17 cellular contexts compared by ENCODE assay signal in genomic region chr2:39150890-39151497, GRCh38. TPM values are rescaled to one million over a fixed set of nuclear protein-coding genes. Genes with fewer than 3 reads are reported as not detected.
A peak's percentile ranks its signal among the peaks of the same experiment; 100 is the strongest.
DNase-seq lines count a peak whose midpoint lies in the region; ATAC-seq and TF ChIP-seq lines count a peak whose summit lies in the region.
"Had no signal": no experiment of that assay in that cellular context is flagged by ENCODE, and none has a peak within 500 bp of the region (broad histone marks: within the 10 kb centered on the region; RNA-seq: fewer than 3 reads in every experiment).

No MANE protein-coding gene starts in this region.

- no peaks in the 10 kb centered on the region for H3K4me1 Mint-ChIP-seq in Caco-2 (ENCODE audit: low read depth, unreplicated experiment)
- H3K4me1 Mint-ChIP-seq: IgD-negative memory B cell had no signal

- H3K4me3 ChIP-seq in PC-3 (ENCODE audit: low read length) (no peak overlapping the region), body of pancreas (no peak overlapping the region), testis (no peak overlapping the region), Caco-2 (ENCODE audit: low read depth, low read length) (no peak overlapping the region)

- no peak overlapping the region for H3K4me3 Mint-ChIP-seq in Caco-2 (ENCODE audit: unreplicated experiment)
- H3K4me3 Mint-ChIP-seq: CD14-positive monocyte, IgD-negative memory B cell had no signal

- H2AFZ ChIP-seq in PC-3 (ENCODE audit: low read length) = no peak overlapping the region

- H3K9ac ChIP-seq in PC-3 (ENCODE audit: low read length) = no peak overlapping the region

- peaks cover 7% of the 10 kb centered on the region for H3K4me1 ChIP-seq in PC-3 (ENCODE audit: insufficient read depth, low read length)
- no peaks in the 10 kb centered on the region for H3K4me1 ChIP-seq in body of pancreas
- H3K4me1 ChIP-seq in testis = no peaks in the 10 kb centered on the region
- H3K4me1 ChIP-seq in Caco-2 = peaks cover 3% of the 10 kb centered on the region; the same call in 1 of the 2 replicates

- no TSS peak for BruUV-seq in PC-3 (replicated peaks; lab: Mats Ljungman, UMichigan)
- BruUV-seq in Caco-2 (replicated peaks; lab: Mats Ljungman, UMichigan) = no TSS peak

- no peaks in the 10 kb centered on the region for H3K27me3 Mint-ChIP-seq in Caco-2 (ENCODE audit: insufficient read depth, unreplicated experiment)
- H3K27me3 Mint-ChIP-seq: IgD-negative memory B cell had no signal

- H3F3A ChIP-seq in PC-3 (ENCODE audit: low read length, unreplicated experiment) = no peaks in the 10 kb centered on the region

- intact Hi-C loops in PC-3 (cut with micrococcal nuclease) (no loop called here), body of pancreas (cut with DNase I) (no loop called here), testis (cut with DNase I; ENCODE audit: low total_unique reads) (no loop called here), Caco-2 (cut with micrococcal nuclease; ENCODE audit: unreplicated experiment) (no loop called here)

- no peaks in the 10 kb centered on the region for H3K9me2 ChIP-seq in PC-3 (replicated peaks; ENCODE audit: low read length)

- TF ChIP-seq CTCF in C4-2B (conservative IDR thresholded peaks at IDR 0.05) (no peak), PC-3 (conservative IDR thresholded peaks at IDR 0.05; ENCODE audit: low read depth, low read length) (no peak), body of pancreas (IDR thresholded peaks at IDR 0.05) (no peak), testis (IDR thresholded peaks at IDR 0.05) (no peak), Caco-2 (IDR thresholded peaks at IDR 0.05; ENCODE audit: insufficient read depth in 1 of 2, low read depth in 1 of 2, low read length in 1 of 2, severe bottlenecking in 1 of 2, unreplicated experiment in 1 of 2) (no peak)

- H3K9me3 ChIP-seq in PC-3 (ENCODE audit: low read length) (no peaks in the 10 kb centered on the region), body of pancreas (no peaks in the 10 kb centered on the region), testis (no peaks in the 10 kb centered on the region), Caco-2 (0 out of 2 replicates have a peak, but pooled peaks cover 3% of the 10 kb centered on the region)

- H3K36me3 ChIP-seq in PC-3 (ENCODE audit: low read depth, low read length) (no peaks in the 10 kb centered on the region), body of pancreas (replicated peaks in 1 of 2; ENCODE audit: insufficient read depth in 1 of 2, low read depth in 2 of 2) (no peaks in the 10 kb centered on the region), testis (ENCODE audit: low read depth, missing control alignments) (no peaks in the 10 kb centered on the region), Caco-2 (ENCODE audit: control insufficient read depth, insufficient read depth, low read length) (no peaks in the 10 kb centered on the region)

- no peak overlapping the region for H3K27ac Mint-ChIP-seq in Caco-2 (ENCODE audit: unreplicated experiment)
- H3K27ac Mint-ChIP-seq: CD14-positive monocyte, IgD-negative memory B cell had no signal

- TF ChIP-seq POLR2A in body of pancreas (IDR thresholded peaks at IDR 0.05) (no peak), testis (IDR thresholded peaks at IDR 0.05) (no peak)

- CTCF ChIA-PET in PC-3 (lab: Charles Lee) (interaction anchor here (0.6 kb wide), 1 partner anchor 24 kb away, joined by 12 read pairs; no protein-coding TSS in a partner anchor), Caco-2 (lab: Charles Lee) (no interaction called here)

- POLR2A ChIA-PET in PC-3 (lab: Charles Lee; ENCODE audit: unreplicated experiment) (no interaction called here), Caco-2 (lab: Charles Lee) (no interaction called here)

- H3K9me3 Mint-ChIP-seq in Caco-2 (ENCODE audit: unreplicated experiment) = no peaks in the 10 kb centered on the region

- DNase-seq in DMS53 treated with DMSO at 0.1 percent for 48 hours (lab: John Stamatoyannopoulos, UW; ENCODE audit: unreplicated experiment) (peak; percentile 3), PC-3 (peak; percentile 10), left kidney (ENCODE audit: low read depth, low spot score) (peak; percentile 63), body of pancreas (no peak), testis (no peak), Caco-2 (no peak)
- no peak for DNase-seq in activated naive CD4-positive, alpha-beta T cell treated with Interleukin-2 at 50 U/mL for 16 hours
- DNase-seq: COR-L47, H7, NCI-H1436, NCI-H2081, NCI-H345, NCI-H526 had no signal

- peak; percentile 27 for ATAC-seq in PC-3
- no peak for ATAC-seq in body of pancreas
- ATAC-seq: Panc1 had no signal

- no peak overlapping the region for H3K4me2 ChIP-seq in PC-3 (ENCODE audit: low read length)

- H3K27me3 ChIP-seq in PC-3 (ENCODE audit: low read length) (no peaks in the 10 kb centered on the region), body of pancreas (no peaks in the 10 kb centered on the region), testis (no peaks in the 10 kb centered on the region), Caco-2 (replicated peaks; ENCODE audit: control insufficient read depth, insufficient read depth, low read length) (no peaks in the 10 kb centered on the region)

- H3K79me2 ChIP-seq in PC-3 (ENCODE audit: low read length) = no peaks in the 10 kb centered on the region

- WGBS in body of pancreas, 2 donors = 57 to 65% methylated on average over 9 of the region's 9 CpGs
- 83 to 91% methylated on average over 7 to 9 of the region's 9 CpGs for WGBS in testis, 2 donors

- H3K27ac ChIP-seq in C4-2B = peak overlapping the region; percentile 16; the same call in 1 of the 2 replicates
- H3K27ac ChIP-seq in PC-3 (ENCODE audit: low read length) = no peak overlapping the region
- H3K27ac ChIP-seq in body of pancreas = no peak overlapping the region
- no peak overlapping the region for H3K27ac ChIP-seq in testis

- no peaks in the 10 kb centered on the region for H3K36me3 Mint-ChIP-seq in Caco-2 (ENCODE audit: insufficient read depth, unreplicated experiment)
- H3K36me3 Mint-ChIP-seq: CD14-positive monocyte had no signal

- H4K20me1 ChIP-seq in PC-3 (ENCODE audit: low read length) = no peaks in the 10 kb centered on the region

RNA-seq across cellular contexts. Expression of gene SOS1, which starts 30.1 kb away (rescaled TPM):
- total RNA-seq in PC-3 (2014; rRNA removed) (9.7 and 10.5 TPM in 2 replicates), body of pancreas (10 to 100 TPM; 13.7 to 67.6 TPM), testis (10 to 100 TPM; 40.6 to 48.7 TPM), Caco-2 (2022) (49.7 and 50.1 TPM in 2 replicates)
- polyA plus RNA-seq in testis (ENCODE audit: insufficient read depth, low read depth, low replicate concordance) = 27.0 TPM

Comparison
In these comparisons a context has a peak if more than half of its experiments do, and no peak if none do; other contexts are left out.
1. DNase-seq: peak in DMS53 treated with DMSO at 0.1 percent for 48 hours (single experiment), PC-3 (single experiment) and left kidney (single experiment); none in body of pancreas (0 of 4), testis (single experiment), activated naive CD4-positive, alpha-beta T cell treated with Interleukin-2 at 50 U/mL for 16 hours (single experiment) and Caco-2 (0 of 2).